Comparison of ENCODE assay signal across 11 cellular contexts in the genomic region with DNA sequence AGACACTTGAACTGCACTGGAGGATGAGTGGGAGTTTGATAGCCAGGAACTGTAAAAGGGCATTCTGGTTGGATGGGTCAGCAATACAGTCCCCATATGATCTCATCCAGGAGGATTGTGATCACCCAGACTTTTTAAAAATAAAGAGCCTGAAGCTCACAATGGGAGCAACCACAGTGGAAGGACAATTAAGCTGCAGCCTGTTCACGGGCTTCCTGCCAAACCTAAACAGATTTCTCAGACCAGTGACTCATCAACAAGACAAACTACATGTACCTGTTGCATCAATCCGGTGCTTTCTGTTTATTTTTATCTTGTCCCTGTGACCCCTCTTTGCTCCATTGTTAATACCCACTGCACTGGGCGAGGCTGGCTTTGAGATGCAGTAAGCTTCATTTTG. TPM values are rescaled to one million over a fixed set of nuclear protein-coding genes. Genes with fewer than 3 reads are reported as not detected.
DNase-seq lines count a peak whose midpoint lies in the region; FAIRE-seq and TF ChIP-seq lines count a peak whose summit lies in the region.
"Had no signal": no experiment of that assay in that cellular context is flagged by ENCODE, and none has a peak within 500 bp of the region (broad histone marks: within the 10 kb centered on the region; RNA-seq: fewer than 3 reads in every experiment).

No MANE protein-coding gene starts in this region.

- no peaks in the 10 kb centered on the region for H3K27me3 Mint-ChIP-seq in activated T-helper 2 cell treated with anti-CD3 and anti-CD28 coated beads, Interferon-gamma antibody, Interleukin-2, Interleukin-4, amounts not matched to agents 10 μg/mL and 5 μg/mL and 100 μg/mL, durations not matched to agents 14 hours and 24 hours and 36 hours (ENCODE audit: low read depth)

- no peak overlapping the region for H3K4me3 Mint-ChIP-seq in activated T-helper 2 cell treated with anti-CD3 and anti-CD28 coated beads, Interferon-gamma antibody, Interleukin-2, Interleukin-4, amounts not matched to agents 10 μg/mL and 5 μg/mL and 100 μg/mL, durations not matched to agents 14 hours and 24 hours and 36 hours (ENCODE audit: low read depth)
- H3K4me3 Mint-ChIP-seq: T-helper 1 cell treated with Interleukin-12 subunit alpha and Interleukin-12 subunit beta and Interleukin-4 antibody, amounts not matched to agents 30 μg/mL and 1 μg/mL, for 36 hours had no signal

- no peaks in the 10 kb centered on the region for H3K4me1 Mint-ChIP-seq in activated T-helper 2 cell treated with anti-CD3 and anti-CD28 coated beads, Interferon-gamma antibody, Interleukin-2, Interleukin-4, amounts not matched to agents 10 μg/mL and 5 μg/mL and 100 μg/mL, durations not matched to agents 14 hours and 24 hours and 36 hours (ENCODE audit: low read depth)

- no peak overlapping the region for H3K4me3 ChIP-seq in retinal pigment epithelial cell (ENCODE audit: low read length)

- TF ChIP-seq CTCF in retinal pigment epithelial cell (conservative IDR thresholded peaks at IDR 0.05; ENCODE audit: low read depth, low read length) (no peak), GM10266 (IDR thresholded peaks at IDR 0.05; ENCODE audit: control insufficient read depth, insufficient read depth, low read depth, missing control alignments) (no peak)

- FAIRE-seq in HTR-8/SVneo (lab: Jason Lieb, UNC) = no peak
- FAIRE-seq: colon had no signal

- intact Hi-C loops in activated T-helper 2 cell treated with anti-CD3 and anti-CD28 coated beads, Interferon-gamma antibody, Interleukin-2, Interleukin-4, amounts not matched to agents 10 μg/mL and 5 μg/mL and 100 μg/mL, durations not matched to agents 14 hours and 24 hours and 36 hours (cut with micrococcal nuclease) = no loop called here

- H3K27ac Mint-ChIP-seq in activated T-helper 2 cell treated with anti-CD3 and anti-CD28 coated beads, Interferon-gamma antibody, Interleukin-2, Interleukin-4, amounts not matched to agents 10 μg/mL and 5 μg/mL and 100 μg/mL, durations not matched to agents 14 hours and 24 hours and 36 hours = no peak overlapping the region
- H3K27ac Mint-ChIP-seq: T-helper 1 cell treated with Interleukin-12 subunit alpha and Interleukin-12 subunit beta and Interleukin-4 antibody, amounts not matched to agents 30 μg/mL and 1 μg/mL, for 36 hours had no signal

- no peaks in the 10 kb centered on the region for H3K36me3 Mint-ChIP-seq in activated T-helper 2 cell treated with anti-CD3 and anti-CD28 coated beads, Interferon-gamma antibody, Interleukin-2, Interleukin-4, amounts not matched to agents 10 μg/mL and 5 μg/mL and 100 μg/mL, durations not matched to agents 14 hours and 24 hours and 36 hours (ENCODE audit: low read depth)

- DNase-seq in H4 (ENCODE audit: low spot score) = peak; percentile 71
- DNase-seq in NCI-H69 (lab: John Stamatoyannopoulos, UW) = peak; percentile 14
- peak; percentile 61 for DNase-seq in cerebellar cortex (ENCODE audit: low spot score)
- DNase-seq in retinal pigment epithelial cell (ENCODE audit: low read depth) = peak; percentile 31
- DNase-seq in activated T-helper 2 cell treated with anti-CD3 and anti-CD28 coated beads, Interferon-gamma antibody, Interleukin-2, Interleukin-4, amounts not matched to agents 10 μg/mL and 5 μg/mL and 100 μg/mL, durations not matched to agents 14 hours and 24 hours and 36 hours (ENCODE audit: low spot score) = no peak
- DNase-seq in GM10266 (ENCODE audit: extremely low spot score) = no peak
- DNase-seq in HTR-8/SVneo (ENCODE audit: insufficient read length, low spot score) = no peak
- DNase-seq: activated CD8-positive, alpha-beta memory T cell treated with anti-CD3 and anti-CD28 coated beads, Interleukin-2, amount 50 U/mL, for 4 hours; NCI-H146 had no signal

- no peaks in the 10 kb centered on the region for H3K9me3 Mint-ChIP-seq in activated T-helper 2 cell treated with anti-CD3 and anti-CD28 coated beads, Interferon-gamma antibody, Interleukin-2, Interleukin-4, amounts not matched to agents 10 μg/mL and 5 μg/mL and 100 μg/mL, durations not matched to agents 14 hours and 24 hours and 36 hours

RNA-seq across cellular contexts. Expression of a gene that starts 52.3 kb away (rescaled TPM):
- 2.0 and 2.1 TPM in 2 replicates for total RNA-seq in H4 (2014; rRNA removed; shearing (Covaris generic))
- 0.05 TPM in 1 of 2 replicates, not detected in the other for total RNA-seq in activated T-helper 2 cell treated with anti-CD3 and anti-CD28 coated beads, Interferon-gamma antibody, Interleukin-2, Interleukin-4, amounts not matched to agents 10 μg/mL and 5 μg/mL and 100 μg/mL, durations not matched to agents 14 hours and 24 hours and 36 hours

Comparison
In these comparisons a context has a peak if more than half of its experiments do, and no peak if none do; other contexts are left out.
1. DNase-seq: peak in H4 (single experiment), NCI-H69 (single experiment), cerebellar cortex (single experiment) and retinal pigment epithelial cell (single experiment); none in activated T-helper 2 cell treated with anti-CD3 and anti-CD28 coated beads, Interferon-gamma antibody, Interleukin-2, Interleukin-4, amounts not matched to agents 10 μg/mL and 5 μg/mL and 100 μg/mL, durations not matched to agents 14 hours and 24 hours and 36 hours (single experiment), GM10266 (single experiment) and HTR-8/SVneo (single experiment).